Comparison of ENCODE assay signal across 8 cellular contexts in the genomic region with DNA sequence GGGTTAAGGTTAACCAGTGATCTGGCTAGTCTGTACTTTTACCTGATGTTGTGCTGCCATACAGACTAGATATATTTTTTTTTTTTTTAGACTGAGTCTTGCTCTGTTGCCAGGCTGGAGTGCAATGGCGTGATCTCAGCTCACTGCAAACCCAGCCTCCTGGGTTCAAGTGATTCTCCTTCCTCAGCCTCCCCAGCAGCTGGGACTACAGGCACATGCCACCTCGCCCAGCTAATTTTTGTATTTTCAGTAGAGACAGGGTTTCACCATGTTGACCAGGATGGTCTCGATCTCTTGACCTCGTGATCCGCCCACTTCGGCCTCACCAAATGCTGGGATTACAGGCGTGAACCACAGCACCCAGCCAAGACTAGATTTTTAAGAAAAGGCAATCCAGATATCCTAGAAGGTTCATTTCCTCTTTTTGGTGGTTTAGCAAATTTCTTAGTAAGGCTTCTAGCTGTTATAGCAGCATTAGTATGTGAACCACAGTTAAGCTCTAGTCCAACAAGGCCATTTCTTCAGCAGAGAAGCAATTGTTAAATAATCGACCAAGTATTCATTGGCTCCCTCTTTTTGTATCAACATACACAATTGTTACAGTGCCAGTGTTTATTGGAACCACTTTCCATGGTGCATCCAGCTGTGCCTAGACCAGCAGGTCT. TPM values are rescaled to one million over a fixed set of nuclear protein-coding genes. Genes with fewer than 3 reads are reported as not detected.
A peak's percentile ranks its signal among the peaks of the same experiment; 100 is the strongest.
DNase-seq lines count a peak whose midpoint lies in the region; ATAC-seq and TF ChIP-seq lines count a peak whose summit lies in the region.
"Not testable (repeated sequence)": the region's sequence is repeated elsewhere in the genome, so short reads cannot be mapped to it uniquely, and the experiment has no call there.

A gene with protein sequence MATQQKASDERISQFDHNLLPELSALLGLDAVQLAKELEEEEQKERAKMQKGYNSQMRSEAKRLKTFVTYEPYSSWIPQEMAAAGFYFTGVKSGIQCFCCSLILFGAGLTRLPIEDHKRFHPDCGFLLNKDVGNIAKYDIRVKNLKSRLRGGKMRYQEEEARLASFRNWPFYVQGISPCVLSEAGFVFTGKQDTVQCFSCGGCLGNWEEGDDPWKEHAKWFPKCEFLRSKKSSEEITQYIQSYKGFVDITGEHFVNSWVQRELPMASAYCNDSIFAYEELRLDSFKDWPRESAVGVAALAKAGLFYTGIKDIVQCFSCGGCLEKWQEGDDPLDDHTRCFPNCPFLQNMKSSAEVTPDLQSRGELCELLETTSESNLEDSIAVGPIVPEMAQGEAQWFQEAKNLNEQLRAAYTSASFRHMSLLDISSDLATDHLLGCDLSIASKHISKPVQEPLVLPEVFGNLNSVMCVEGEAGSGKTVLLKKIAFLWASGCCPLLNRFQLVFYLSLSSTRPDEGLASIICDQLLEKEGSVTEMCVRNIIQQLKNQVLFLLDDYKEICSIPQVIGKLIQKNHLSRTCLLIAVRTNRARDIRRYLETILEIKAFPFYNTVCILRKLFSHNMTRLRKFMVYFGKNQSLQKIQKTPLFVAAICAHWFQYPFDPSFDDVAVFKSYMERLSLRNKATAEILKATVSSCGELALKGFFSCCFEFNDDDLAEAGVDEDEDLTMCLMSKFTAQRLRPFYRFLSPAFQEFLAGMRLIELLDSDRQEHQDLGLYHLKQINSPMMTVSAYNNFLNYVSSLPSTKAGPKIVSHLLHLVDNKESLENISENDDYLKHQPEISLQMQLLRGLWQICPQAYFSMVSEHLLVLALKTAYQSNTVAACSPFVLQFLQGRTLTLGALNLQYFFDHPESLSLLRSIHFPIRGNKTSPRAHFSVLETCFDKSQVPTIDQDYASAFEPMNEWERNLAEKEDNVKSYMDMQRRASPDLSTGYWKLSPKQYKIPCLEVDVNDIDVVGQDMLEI (N-terminal part only) (minus strand): TSS at position 51 of the 665 bp plus-strand sequence. CDS start 12,424 bp downstream, outside the sequence.

- not testable (repeated sequence) for H3K9ac ChIP-seq in HCT116 (ENCODE audit: low read length); Karpas-422 (ENCODE audit: low read length)

- H3K4me2 ChIP-seq in HCT116 (ENCODE audit: low read length); Karpas-422 (ENCODE audit: low read depth, low read length, poor library complexity, severe bottlenecking): not testable (repeated sequence)

- not testable (repeated sequence) for H3K27ac Mint-ChIP-seq in natural killer cell

- H2AFZ ChIP-seq in HCT116 (ENCODE audit: low read depth, low read length, poor library complexity, severe bottlenecking); Karpas-422 (ENCODE audit: low read length): not testable (repeated sequence)

- BruUV-seq in A673 (replicated peaks; lab: Mats Ljungman, UMichigan): not testable (repeated sequence)
- TSS peak; percentile 28 for BruUV-seq in HCT116 (replicated peaks; lab: Mats Ljungman, UMichigan)

- not testable (repeated sequence) for ATAC-seq in HCT116, natural killer cell
- ATAC-seq in left lung: peak; percentile 32

- TF ChIP-seq POLR2A in HCT116 (IDR thresholded peaks at IDR 0.05; ENCODE audit: borderline replicate concordance, extremely low read depth, insufficient read depth, insufficient read length); adrenal gland (IDR thresholded peaks at IDR 0.05); sigmoid colon (IDR thresholded peaks at IDR 0.05); thyroid gland (IDR thresholded peaks at IDR 0.05): not testable (repeated sequence)

- not testable (repeated sequence) for H3K27me3 ChIP-seq in A673 (replicated peaks; ENCODE audit: insufficient read depth, low read depth, low read length, poor library complexity); HCT116 (ENCODE audit: insufficient read depth, low read length); Karpas-422 (ENCODE audit: low read length); adrenal gland; left lung; sigmoid colon; thyroid gland

- TF ChIP-seq EP300 in sigmoid colon (IDR thresholded peaks at IDR 0.05): not testable (repeated sequence)

- not testable (repeated sequence) for H3K9me2 ChIP-seq in HCT116 (ENCODE audit: insufficient read depth); Karpas-422 (replicated peaks; ENCODE audit: insufficient read depth, low read length)

- not testable (repeated sequence) for H3K4me1 ChIP-seq in A673 (ENCODE audit: insufficient read depth, low read length, poor library complexity, severe bottlenecking); HCT116 (ENCODE audit: control insufficient read depth in 1 of 2, insufficient read depth in 2 of 2, low read length in 2 of 2); Karpas-422 (ENCODE audit: low read length); adrenal gland (replicated peaks in 1 of 2); left lung; sigmoid colon; thyroid gland

- not testable (repeated sequence) for H3K79me2 ChIP-seq in HCT116 (ENCODE audit: insufficient read depth, low read length); Karpas-422 (ENCODE audit: low read length)

- 81% methylated on average over 2 of the region's 8 CpGs; no CpG with 5 or more reads in 3 of the 4 donors for WGBS in adrenal gland, 4 donors
- 75% methylated on average over 1 of the region's 8 CpGs; no CpG with 5 or more reads in 1 of the 2 donors for WGBS in sigmoid colon, 2 donors
- WGBS in thyroid gland, 2 donors: 96% methylated on average over 2 of the region's 8 CpGs; no CpG with 5 or more reads in 1 of the 2 donors

- RAD21 ChIA-PET in HCT116 (lab: Charles Lee; ENCODE audit: low non-redundant PET in 1 of 2, low total read pairs in 2 of 2, uncharacterized antibody in 2 of 2, unreplicated experiment in 2 of 2): not testable (repeated sequence)

- TF ChIP-seq CTCF in A673 (conservative IDR thresholded peaks at IDR 0.05; ENCODE audit: low read depth, low read length); HCT116 (IDR thresholded peaks at IDR 0.05 in 2 of 3, conservative IDR thresholded peaks at IDR 0.05 in 1 of 3; ENCODE audit: borderline replicate concordance in 1 of 3, insufficient read depth in 1 of 3, low read depth in 2 of 3, low read length in 2 of 3); adrenal gland (IDR thresholded peaks at IDR 0.05); left lung (IDR thresholded peaks at IDR 0.05); natural killer cell (IDR thresholded peaks at IDR 0.05); sigmoid colon (IDR thresholded peaks at IDR 0.05); thyroid gland (IDR thresholded peaks at IDR 0.05): not testable (repeated sequence)

- not testable (repeated sequence) for H3K9me3 ChIP-seq in A673 (ENCODE audit: low read depth, low read length, poor library complexity, severe bottlenecking); HCT116 (ENCODE audit: control insufficient read depth in 1 of 2, insufficient read depth in 1 of 2, low read depth in 1 of 2, low read length in 2 of 2); Karpas-422 (ENCODE audit: low read length); adrenal gland (replicated peaks in 1 of 3); left lung; sigmoid colon; thyroid gland

- H3K4me1 Mint-ChIP-seq in natural killer cell: not testable (repeated sequence)

- DNase-seq in A673 (ENCODE audit: low spot score); HCT116 (ENCODE audit: low read depth, low spot score); Karpas-422; adrenal gland; left lung; natural killer cell; sigmoid colon; thyroid gland: not testable (repeated sequence)

- not testable (repeated sequence) for H4K20me1 ChIP-seq in HCT116 (ENCODE audit: insufficient read depth); Karpas-422 (ENCODE audit: insufficient read depth, low read depth, low read length)

- not testable (repeated sequence) for H3K36me3 Mint-ChIP-seq in natural killer cell

- not testable (repeated sequence) for H3K27ac ChIP-seq in A673 (ENCODE audit: low read depth, low read length, poor library complexity, severe bottlenecking); HCT116 (ENCODE audit: low read depth, low read length); Karpas-422 (ENCODE audit: low read length); adrenal gland; left lung; sigmoid colon; thyroid gland

- H3K27me3 Mint-ChIP-seq in natural killer cell (ENCODE audit: low read depth in 2 of 2): not testable (repeated sequence)

- not testable (repeated sequence) for H3K9me3 Mint-ChIP-seq in natural killer cell

- intact Hi-C loops in A673 (cut with micrococcal nuclease; ENCODE audit: unreplicated experiment); HCT116 (cut with micrococcal nuclease); adrenal gland (cut with DNase I); left lung (cut with DNase I); natural killer cell (cut with micrococcal nuclease); sigmoid colon (cut with DNase I); thyroid gland (cut with DNase I): not testable (repeated sequence)

- H3K4me3 Mint-ChIP-seq in natural killer cell: not testable (repeated sequence)

- not testable (repeated sequence) for TF ChIP-seq RAD21 in HCT116 (IDR thresholded peaks at IDR 0.05; ENCODE audit: low read depth)

- CTCF ChIA-PET in A673 (lab: Charles Lee); HCT116 (lab: Charles Lee): not testable (repeated sequence)

- H3K4me3 ChIP-seq in A673 (ENCODE audit: low read depth, low read length, poor library complexity, severe bottlenecking); HCT116 (replicated peaks in 1 of 2; ENCODE audit: low read depth in 1 of 2, low read length in 2 of 2); Karpas-422 (ENCODE audit: low read length); adrenal gland; left lung; sigmoid colon; thyroid gland (replicated peaks in 1 of 3): not testable (repeated sequence)

- POLR2A ChIA-PET in A673 (lab: Charles Lee; ENCODE audit: low non-redundant PET); HCT116 (lab: Charles Lee): not testable (repeated sequence)

- not testable (repeated sequence) for H3K36me3 ChIP-seq in A673 (ENCODE audit: insufficient read depth, low read length, poor library complexity, severe bottlenecking); HCT116 (ENCODE audit: control insufficient read depth in 1 of 2, insufficient read depth in 2 of 2, low read length in 2 of 2); Karpas-422 (ENCODE audit: insufficient read depth, low read length); adrenal gland (replicated peaks in 1 of 2); left lung; sigmoid colon; thyroid gland

RNA-seq across cellular contexts. Expression of the gene that starts here (rescaled TPM):
- 14.0 and 15.7 TPM in 2 replicates for total RNA-seq in A673 (2021)
- 7.0 TPM for total RNA-seq in HCT116 (2021; ENCODE audit: unreplicated experiment)
- polyA plus RNA-seq in HCT116 (2012): 1.8 and 2.5 TPM in 2 replicates
- total RNA-seq in Karpas-422 (2014; rRNA removed; shearing (Covaris generic); ENCODE audit: low replicate concordance): 11.9 and 26.7 TPM in 2 replicates
- 10 to 100 TPM in 7 of 8 donors, 1 to 10 TPM in 1; 3.2 to 59.2 (median 24.8) TPM for total RNA-seq in adrenal gland
- polyA plus RNA-seq in adrenal gland: 10 to 100 TPM in 1 of 3 donors, 1 to 10 TPM in 2; 8.6 to 11.3 (median 9.0) TPM
- total RNA-seq in left lung: 10 to 100 TPM; 18.7 to 88.4 TPM
- 10 to 100 TPM; 33.5 to 38.8 (median 35.4) TPM for total RNA-seq in natural killer cell
- total RNA-seq in sigmoid colon: 10 to 100 TPM; 17.1 to 27.6 (median 24.5) TPM
- polyA plus RNA-seq in sigmoid colon: 1 to 10 TPM; 3.9 to 7.2 (median 4.2) TPM
- total RNA-seq in thyroid gland: 100 to 1,000 TPM in 1 of 4 donors, 10 to 100 TPM in 3; 37.6 to 122 (median 53.2) TPM
